In the genomic region with DNA sequence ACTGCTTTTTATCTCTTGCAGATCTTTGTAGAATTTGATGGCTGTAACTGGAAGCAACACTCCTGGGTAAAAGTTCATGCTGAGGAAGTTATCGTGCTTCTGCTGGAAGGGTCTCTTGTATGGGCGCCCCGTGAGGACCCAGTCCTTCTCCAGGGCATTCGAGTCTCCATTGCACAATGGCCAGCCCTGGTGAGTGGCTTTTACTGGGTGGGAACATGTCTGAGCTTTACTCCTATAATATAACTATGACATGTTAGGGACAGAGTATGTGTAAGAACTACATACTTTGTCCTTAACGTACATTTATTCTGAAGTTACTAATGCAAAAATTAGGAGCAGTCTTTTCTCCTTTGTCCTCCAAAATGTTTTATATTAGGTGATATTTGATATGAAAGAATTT, we compare ENCODE assay signal across 23 cellular contexts. TPM values are rescaled to one million over a fixed set of nuclear protein-coding genes. Genes with fewer than 3 reads are reported as not detected.
A peak's percentile ranks its signal among the peaks of the same experiment; 100 is the strongest.
DNase-seq lines count a peak whose midpoint lies in the region; ATAC-seq and TF ChIP-seq lines count a peak whose summit lies in the region.
"Had no signal": no experiment of that assay in that cellular context is flagged by ENCODE, and none has a peak within 500 bp of the region (broad histone marks: within the 10 kb centered on the region; RNA-seq: fewer than 3 reads in every experiment).

No MANE protein-coding gene starts in this region.

- no peak for DNase-seq in SK-N-MC (ENCODE audit: low read depth, low spot score)
- no peak for DNase-seq in endodermal cell
- no peak for DNase-seq in psoas muscle
- DNase-seq in stimulated activated CD4-positive, alpha-beta T cell treated with anti-CD3 and anti-CD28 coated beads, Interleukin-4, amount 100 ng/mL, for 4 hours, result no peak
- no peak for DNase-seq in NCI-H146 treated with DMSO at 0.1 percent for 48 hours (lab: John Stamatoyannopoulos, UW; ENCODE audit: unreplicated experiment)
- DNase-seq: ACHN, DMS153, GF-D8, GOT3, KBM-7, MV-4-11, NCI-H1417 treated with DMSO at 0.1 percent for 48 hours, NCI-H1930, NCI-H226, NCI-H524, NCI-H82, PC-3, SIG-M5 had no signal

- H3K36me3 Mint-ChIP-seq in endodermal cell (ENCODE audit: low read depth), result peaks cover 27% of the 10 kb centered on the region

- H3K27ac ChIP-seq in HEK293 (ENCODE audit: extremely low read depth, low read depth, low read length), result 0 out of 2 replicates have a peak overlapping the region, but pooled peaks have one; percentile 31
- H3K27ac ChIP-seq in SK-N-MC, result peak overlapping the region; percentile 2; the same call in 1 of the 2 replicates
- no peak overlapping the region for H3K27ac ChIP-seq in endodermal cell (ENCODE audit: low read depth, low read length)
- peak overlapping the region; percentile 24 for H3K27ac ChIP-seq in psoas muscle
- H3K27ac ChIP-seq: RWPE1 had no signal

- H3K4me1 ChIP-seq in HEK293 (ENCODE audit: control insufficient read depth, insufficient read depth, low read length) (peaks cover 14% of the 10 kb centered on the region), endodermal cell (ENCODE audit: control insufficient read depth, insufficient read depth, low read length) (no peaks in the 10 kb centered on the region), psoas muscle (peaks cover 58% of the 10 kb centered on the region)
- H3K4me1 ChIP-seq: Caco-2 had no signal

- H3K4me3 Mint-ChIP-seq in endodermal cell, result no peak overlapping the region

- H3K36me3 ChIP-seq in HEK293 (ENCODE audit: control insufficient read depth in 2 of 2, insufficient read depth in 1 of 2, low read length in 2 of 2), result peaks cover 15 to 29% of the 10 kb centered on the region in 2 experiments
- peaks cover 28% of the 10 kb centered on the region for H3K36me3 ChIP-seq in SK-N-MC (ENCODE audit: insufficient read depth, low read length)
- peaks cover 31% of the 10 kb centered on the region for H3K36me3 ChIP-seq in endodermal cell (ENCODE audit: control insufficient read depth, insufficient read depth, low read length)
- peaks cover 0 to 52% of the 10 kb centered on the region in 2 donors for H3K36me3 ChIP-seq in psoas muscle (ENCODE audit: insufficient read depth in 1 of 2, low read depth in 1 of 2)

- no peak for TF ChIP-seq CTCF in HEK293 (tag by site-specific recombination; IDR thresholded peaks at IDR 0.05)
- no peak for TF ChIP-seq CTCF in endodermal cell (conservative IDR thresholded peaks at IDR 0.05)
- TF ChIP-seq CTCF in psoas muscle (IDR thresholded peaks at IDR 0.05), result no peak

- no peaks in the 10 kb centered on the region for H3K9me3 Mint-ChIP-seq in endodermal cell

- CTCF ChIA-PET in HEK293 (lab: Yijun Ruan, JAX), result interaction anchor here (0.6 to 7.6 kb wide), 2 partner anchors 19 to 175 kb away, joined by 3 to 94 read pairs; a partner anchor contains a TSS

- WGBS in endodermal cell (ENCODE audit: insufficient coverage in 1 of 2, insufficient read length in 1 of 2), 2 experiments, result 70 to 83% methylated on average over 2 to 5 of the region's 5 CpGs
- 43 to 76% (median 53%) methylated on average over 5 of the region's 5 CpGs for WGBS in psoas muscle, 3 donors

- H3K9me3 ChIP-seq in HEK293 (ENCODE audit: control insufficient read depth, insufficient read depth, low read depth, low read length) (no peaks in the 10 kb centered on the region), SK-N-MC (ENCODE audit: low read depth, low read length) (no peaks in the 10 kb centered on the region), endodermal cell (ENCODE audit: control insufficient read depth, low read length) (no peaks in the 10 kb centered on the region), psoas muscle (no peaks in the 10 kb centered on the region)
- H3K9me3 ChIP-seq: Caco-2 had no signal

- H3K27ac Mint-ChIP-seq in endodermal cell, result peak overlapping the region; percentile 28

- H3K4me1 Mint-ChIP-seq in endodermal cell, result peaks cover 6% of the 10 kb centered on the region

- ATAC-seq in psoas muscle (peak in 2 of 4 donors; percentile 52 to 53), HG03159 (IDR thresholded peaks at IDR 0.05; ENCODE audit: unreplicated experiment) (no peak)
- ATAC-seq: HepG2, PC-3 had no signal

- H3K4me3 ChIP-seq in HEK293 (ENCODE audit: low read depth, low read length) (no peak overlapping the region), SK-N-MC (no peak overlapping the region), endodermal cell (ENCODE audit: low read length) (no peak overlapping the region), psoas muscle (no peak overlapping the region)

- H3K9ac ChIP-seq in SK-N-MC (ENCODE audit: insufficient read length), result no peak overlapping the region
- no peak overlapping the region for H3K9ac ChIP-seq in endodermal cell (ENCODE audit: extremely low read depth, low read length, poor library complexity, severe bottlenecking)

- POLR2A ChIA-PET in HEK293 (lab: Yijun Ruan, JAX), result interaction anchor here (0.6 to 2.1 kb wide), 3 partner anchors 19 to 343 kb away, joined by 3 to 6 read pairs (median 3); a partner anchor contains a TSS

- H3K27me3 ChIP-seq in endodermal cell (ENCODE audit: control insufficient read depth, insufficient read depth, low read length, poor library complexity, severe bottlenecking) (no peaks in the 10 kb centered on the region), psoas muscle (ENCODE audit: insufficient read depth in 3 of 3, low read length in 2 of 3) (no peaks in the 10 kb centered on the region)

- intact Hi-C loops in psoas muscle (cut with DNase I), result no loop called here

- no peaks in the 10 kb centered on the region for H3K27me3 Mint-ChIP-seq in endodermal cell (ENCODE audit: insufficient read depth)

TF ChIP-seq in HEK293, 187 proteins besides CTCF, POLR2A, EP300 and RAD21:
- TF ChIP-seq ZNF510 (tag by site-specific recombination; IDR thresholded peaks at IDR 0.05; ENCODE audit: insufficient replicate concordance) (no peak), ZNF48 (tag by site-specific recombination; IDR thresholded peaks at IDR 0.05) (no peak), ZNF202 (tag by site-specific recombination; IDR thresholded peaks at IDR 0.05; ENCODE audit: borderline replicate concordance) (no peak), FEZF1 (tag by site-specific recombination; IDR thresholded peaks at IDR 0.05) (no peak), WT1 (tag by site-specific recombination; IDR thresholded peaks at IDR 0.05) (no peak), ZNF514 (tag by site-specific recombination; IDR thresholded peaks at IDR 0.05) (no peak)
- TF ChIP-seq, protein P1, sequence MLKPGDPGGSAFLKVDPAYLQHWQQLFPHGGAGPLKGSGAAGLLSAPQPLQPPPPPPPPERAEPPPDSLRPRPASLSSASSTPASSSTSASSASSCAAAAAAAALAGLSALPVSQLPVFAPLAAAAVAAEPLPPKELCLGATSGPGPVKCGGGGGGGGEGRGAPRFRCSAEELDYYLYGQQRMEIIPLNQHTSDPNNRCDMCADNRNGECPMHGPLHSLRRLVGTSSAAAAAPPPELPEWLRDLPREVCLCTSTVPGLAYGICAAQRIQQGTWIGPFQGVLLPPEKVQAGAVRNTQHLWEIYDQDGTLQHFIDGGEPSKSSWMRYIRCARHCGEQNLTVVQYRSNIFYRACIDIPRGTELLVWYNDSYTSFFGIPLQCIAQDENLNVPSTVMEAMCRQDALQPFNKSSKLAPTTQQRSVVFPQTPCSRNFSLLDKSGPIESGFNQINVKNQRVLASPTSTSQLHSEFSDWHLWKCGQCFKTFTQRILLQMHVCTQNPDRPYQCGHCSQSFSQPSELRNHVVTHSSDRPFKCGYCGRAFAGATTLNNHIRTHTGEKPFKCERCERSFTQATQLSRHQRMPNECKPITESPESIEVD (tag by site-specific recombination; IDR thresholded peaks at IDR 0.05), result no peak
- TF ChIP-seq, protein P2, sequence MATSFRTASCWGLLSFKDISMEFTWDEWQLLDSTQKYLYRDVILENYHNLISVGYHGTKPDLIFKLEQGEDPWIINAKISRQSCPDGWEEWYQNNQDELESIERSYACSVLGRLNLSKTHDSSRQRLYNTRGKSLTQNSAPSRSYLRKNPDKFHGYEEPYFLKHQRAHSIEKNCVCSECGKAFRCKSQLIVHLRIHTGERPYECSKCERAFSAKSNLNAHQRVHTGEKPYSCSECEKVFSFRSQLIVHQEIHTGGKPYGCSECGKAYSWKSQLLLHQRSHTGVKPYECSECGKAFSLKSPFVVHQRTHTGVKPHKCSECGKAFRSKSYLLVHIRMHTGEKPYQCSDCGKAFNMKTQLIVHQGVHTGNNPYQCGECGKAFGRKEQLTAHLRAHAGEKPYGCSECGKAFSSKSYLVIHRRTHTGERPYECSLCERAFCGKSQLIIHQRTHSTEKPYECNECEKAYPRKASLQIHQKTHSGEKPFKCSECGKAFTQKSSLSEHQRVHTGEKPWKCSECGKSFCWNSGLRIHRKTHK (tag by site-specific recombination; IDR thresholded peaks at IDR 0.05), result no peak

RNA-seq across cellular contexts. Expression of a gene that starts 20.2 kb away (rescaled TPM):
- 100 to 1,000 TPM in 1 of 2 donors, 10 to 100 TPM in 1; 98.2 to 104 TPM for total RNA-seq in endodermal cell
- polyA plus RNA-seq in endodermal cell (2013, experiment 1 of 2), result 77.8 TPM
- polyA plus RNA-seq in endodermal cell (2013, experiment 2 of 2), result 77.7 TPM
- total RNA-seq in psoas muscle, result 10 to 100 TPM; 49.0 to 58.3 (median 54.1) TPM
- 10 to 100 TPM; 11.7 to 52.7 (median 28.9) TPM for polyA plus RNA-seq in psoas muscle

RNA-seq across cellular contexts. Expression of a gene that starts 34.6 kb away (rescaled TPM):
- total RNA-seq in endodermal cell, result 10 to 100 TPM; 41.6 to 46.4 TPM
- 46.5 TPM for polyA plus RNA-seq in endodermal cell (2013, experiment 1 of 2)
- 41.4 TPM for polyA plus RNA-seq in endodermal cell (2013, experiment 2 of 2)
- total RNA-seq in psoas muscle, result 10 to 100 TPM; 35.9 to 57.6 (median 36.9) TPM
- polyA plus RNA-seq in psoas muscle, result 10 to 100 TPM; 10.8 to 50.3 (median 23.5) TPM

RNA-seq across cellular contexts. Expression of a gene that starts 41.0 kb away (rescaled TPM):
- total RNA-seq in endodermal cell, result 10 to 100 TPM; 14.8 to 30.6 TPM
- polyA plus RNA-seq in endodermal cell (2013, experiment 1 of 2), result 34.8 TPM
- 33.9 TPM for polyA plus RNA-seq in endodermal cell (2013, experiment 2 of 2)
- total RNA-seq in psoas muscle, result not detected
- polyA plus RNA-seq in psoas muscle, result under 1 TPM in 1 of 3 donors, not detected in 2; 0.12 TPM

Comparison
In these comparisons a context has a peak if more than half of its experiments do, and no peak if none do; other contexts are left out.
1. RNA of a gene that starts 41.0 kb away (total RNA-seq): 14.8 to 30.6 TPM in endodermal cell; not detected in psoas muscle; every median in the first group is over 10 times any median in the second.